15 cellular contexts compared by ENCODE assay signal in genomic region chr18:40235881-40236280, GRCh38.
DNase-seq lines count a peak whose midpoint lies in the region; ATAC-seq and TF ChIP-seq lines count a peak whose summit lies in the region.
"Had no signal": no experiment of that assay in that cellular context is flagged by ENCODE, and none has a peak within 500 bp of the region (broad histone marks: within the 10 kb centered on the region; RNA-seq: fewer than 3 reads in every experiment).

No MANE protein-coding gene starts in this region.

- H3K27ac Mint-ChIP-seq in GM23338, result no peak overlapping the region
- H3K27ac Mint-ChIP-seq in neural crest cell (ENCODE audit: unreplicated experiment), result peak overlapping the region; percentile 83
- H3K27ac Mint-ChIP-seq in activated T-helper 2 cell treated with anti-CD3 and anti-CD28 coated beads, Interferon-gamma antibody, Interleukin-2, Interleukin-4, amounts not matched to agents 10 μg/mL and 5 μg/mL and 100 μg/mL, durations not matched to agents 14 hours and 24 hours and 36 hours, result no peak overlapping the region
- H3K27ac Mint-ChIP-seq: B cell; CD4-positive, CD25-positive, alpha-beta regulatory T cell; CD8-positive, alpha-beta memory T cell; H9; IgD-negative memory B cell had no signal

- H3F3A ChIP-seq in GM23338 (replicated peaks; ENCODE audit: low read depth), result no peaks in the 10 kb centered on the region

- H3K36me3 ChIP-seq in GM23338 (ENCODE audit: insufficient read depth), result no peaks in the 10 kb centered on the region

- H3K4me3 ChIP-seq in GM23338, result no peak overlapping the region

- H3K27me3 ChIP-seq in GM23338 (ENCODE audit: insufficient read depth), result no peaks in the 10 kb centered on the region

- H3K27me3 Mint-ChIP-seq in GM23338 (ENCODE audit: insufficient read depth, low read depth, poor library complexity) (no peaks in the 10 kb centered on the region), neural crest cell (ENCODE audit: low read depth) (no peaks in the 10 kb centered on the region)
- no peaks in the 10 kb centered on the region for H3K27me3 Mint-ChIP-seq in activated T-helper 2 cell treated with anti-CD3 and anti-CD28 coated beads, Interferon-gamma antibody, Interleukin-2, Interleukin-4, amounts not matched to agents 10 μg/mL and 5 μg/mL and 100 μg/mL, durations not matched to agents 14 hours and 24 hours and 36 hours (ENCODE audit: low read depth)
- H3K27me3 Mint-ChIP-seq: B cell; CD4-positive, CD25-positive, alpha-beta regulatory T cell; CD8-positive, alpha-beta memory T cell; IgD-negative memory B cell had no signal

- intact Hi-C loops in activated T-helper 2 cell treated with anti-CD3 and anti-CD28 coated beads, Interferon-gamma antibody, Interleukin-2, Interleukin-4, amounts not matched to agents 10 μg/mL and 5 μg/mL and 100 μg/mL, durations not matched to agents 14 hours and 24 hours and 36 hours (cut with micrococcal nuclease), result no loop called here

- no peaks in the 10 kb centered on the region for H3K79me2 ChIP-seq in GM23338 (replicated peaks; ENCODE audit: insufficient read depth)

- H3K36me3 Mint-ChIP-seq in GM23338 (ENCODE audit: low read depth) (no peaks in the 10 kb centered on the region), neural crest cell (ENCODE audit: low read depth) (no peaks in the 10 kb centered on the region)
- H3K36me3 Mint-ChIP-seq in activated T-helper 2 cell treated with anti-CD3 and anti-CD28 coated beads, Interferon-gamma antibody, Interleukin-2, Interleukin-4, amounts not matched to agents 10 μg/mL and 5 μg/mL and 100 μg/mL, durations not matched to agents 14 hours and 24 hours and 36 hours (ENCODE audit: low read depth), result no peaks in the 10 kb centered on the region
- H3K36me3 Mint-ChIP-seq: CD4-positive, CD25-positive, alpha-beta regulatory T cell; CD8-positive, alpha-beta memory T cell; IgD-negative memory B cell had no signal

- H2AFZ ChIP-seq in GM23338, result 0 out of 2 replicates have a peak overlapping the region, but pooled peaks have one; percentile 12

- H3K27ac ChIP-seq in GM23338 (ENCODE audit: low read depth), result no peak overlapping the region

- H3K9me2 ChIP-seq in GM23338 (ENCODE audit: insufficient read depth), result no peaks in the 10 kb centered on the region

- peaks cover 5% of the 10 kb centered on the region; the same call in 1 of the 2 replicates for H3K4me1 ChIP-seq in GM23338 (ENCODE audit: insufficient read depth)
- H3K4me1 ChIP-seq: Caco-2 had no signal

- H3K4me3 Mint-ChIP-seq in GM23338 (no peak overlapping the region), neural crest cell (no peak overlapping the region)
- H3K4me3 Mint-ChIP-seq in activated T-helper 2 cell treated with anti-CD3 and anti-CD28 coated beads, Interferon-gamma antibody, Interleukin-2, Interleukin-4, amounts not matched to agents 10 μg/mL and 5 μg/mL and 100 μg/mL, durations not matched to agents 14 hours and 24 hours and 36 hours (ENCODE audit: low read depth), result no peak overlapping the region
- H3K4me3 Mint-ChIP-seq: B cell; CD4-positive, CD25-positive, alpha-beta regulatory T cell; CD8-positive, alpha-beta memory T cell; H9; IgD-negative memory B cell had no signal

- DNase-seq in GM23338 (ENCODE audit: low spot score) (no peak), globus pallidus (ENCODE audit: low spot score) (peak; percentile 29), neural crest cell (ENCODE audit: low read depth, low spot score) (no peak), pons (ENCODE audit: low spot score) (peak; percentile 82), GDM1 (lab: John Stamatoyannopoulos, UW) (no peak), GM20000 (ENCODE audit: low spot score) (no peak)
- no peak for DNase-seq in activated T-helper 2 cell treated with anti-CD3 and anti-CD28 coated beads, Interferon-gamma antibody, Interleukin-2, Interleukin-4, amounts not matched to agents 10 μg/mL and 5 μg/mL and 100 μg/mL, durations not matched to agents 14 hours and 24 hours and 36 hours (ENCODE audit: low spot score)
- DNase-seq: C1 segment of cervical spinal cord; Caco-2; CD4-positive, CD25-positive, alpha-beta regulatory T cell; CD8-positive, alpha-beta memory T cell; H9 had no signal

- H4K20me1 ChIP-seq in GM23338 (replicated peaks; ENCODE audit: insufficient read depth), result no peaks in the 10 kb centered on the region

- H3K9me3 Mint-ChIP-seq in GM23338, result peaks cover 8% of the 10 kb centered on the region; the same call in 2 of the 3 replicates
- no peaks in the 10 kb centered on the region for H3K9me3 Mint-ChIP-seq in neural crest cell
- H3K9me3 Mint-ChIP-seq in activated T-helper 2 cell treated with anti-CD3 and anti-CD28 coated beads, Interferon-gamma antibody, Interleukin-2, Interleukin-4, amounts not matched to agents 10 μg/mL and 5 μg/mL and 100 μg/mL, durations not matched to agents 14 hours and 24 hours and 36 hours, result no peaks in the 10 kb centered on the region

- H3K4me2 ChIP-seq in GM23338, result no peak overlapping the region

- H3K4me1 Mint-ChIP-seq in GM23338 (peaks cover 20% of the 10 kb centered on the region), neural crest cell (peaks cover 11% of the 10 kb centered on the region)
- H3K4me1 Mint-ChIP-seq in activated T-helper 2 cell treated with anti-CD3 and anti-CD28 coated beads, Interferon-gamma antibody, Interleukin-2, Interleukin-4, amounts not matched to agents 10 μg/mL and 5 μg/mL and 100 μg/mL, durations not matched to agents 14 hours and 24 hours and 36 hours (ENCODE audit: low read depth), result no peaks in the 10 kb centered on the region
- H3K4me1 Mint-ChIP-seq: B cell; CD4-positive, CD25-positive, alpha-beta regulatory T cell; CD8-positive, alpha-beta memory T cell; IgD-negative memory B cell had no signal

- TF ChIP-seq CTCF in GM23338 (conservative IDR thresholded peaks at IDR 0.05; ENCODE audit: low read depth in 2 of 2), result no peak
- no peak for TF ChIP-seq CTCF in neural crest cell (conservative IDR thresholded peaks at IDR 0.05)
- TF ChIP-seq CTCF in GM20000 (IDR thresholded peaks at IDR 0.05; ENCODE audit: extremely low read depth, missing control alignments), result no peak

- ATAC-seq in GM23338, result no peak
- ATAC-seq: HepG2 had no signal

TF ChIP-seq in GM23338, 12 proteins besides CTCF, POLR2A, EP300 and RAD21 (continues in another document):
- TF ChIP-seq ZNF114 (CRISPR knock-in tag; IDR thresholded peaks at IDR 0.05) (no peak), ZNF331 (CRISPR knock-in tag; IDR thresholded peaks at IDR 0.05; ENCODE audit: low read depth) (no peak), POLR2AphosphoS5 (IDR thresholded peaks at IDR 0.05; ENCODE audit: low read depth) (no peak), REST (IDR thresholded peaks at IDR 0.05; ENCODE audit: unreplicated experiment) (no peak), CREB1 (CRISPR knock-in tag; IDR thresholded peaks at IDR 0.05; ENCODE audit: low read depth) (no peak), JUNB (IDR thresholded peaks at IDR 0.05; ENCODE audit: unreplicated experiment) (no peak)

Comparison
In these comparisons a context has a peak if more than half of its experiments do, and no peak if none do; other contexts are left out.
1. DNase-seq: peak in globus pallidus (single experiment) and pons (single experiment); none in GM23338 (single experiment), neural crest cell (single experiment), GDM1 (single experiment), GM20000 (single experiment) and activated T-helper 2 cell treated with anti-CD3 and anti-CD28 coated beads, Interferon-gamma antibody, Interleukin-2, Interleukin-4, amounts not matched to agents 10 μg/mL and 5 μg/mL and 100 μg/mL, durations not matched to agents 14 hours and 24 hours and 36 hours (single experiment).